Comparison of ENCODE assay signal across 8 cellular contexts in genomic region chr1:202957733-202958543, GRCh38. TPM values are rescaled to one million over a fixed set of nuclear protein-coding genes. Genes with fewer than 3 reads are reported as not detected.
DNase-seq lines count a peak whose midpoint lies in the region; ATAC-seq and TF ChIP-seq lines count a peak whose summit lies in the region.

Gene ADIPOR1, minus strand, starts transcription at chr1:202958312. Its CDS starts 7,242 bp downstream, at chr1:202951070.

- TF ChIP-seq CTCF in dorsolateral prefrontal cortex (IDR thresholded peaks at IDR 0.05 in 54 of 56, conservative IDR thresholded peaks at IDR 0.05 in 2 of 56; ENCODE audit: low read depth in 1 of 56, partially characterized antibody in 56 of 56), result peak in 33 of 56 donors; percentile 7 to 59 (median 30)
- no peak for TF ChIP-seq CTCF in lower leg skin (IDR thresholded peaks at IDR 0.05)

- no peaks in the 10 kb centered on the region for H3K27me3 Mint-ChIP-seq in CD4-positive, CD25-positive, alpha-beta regulatory T cell
- H3K27me3 Mint-ChIP-seq in activated CD4-positive, alpha-beta memory T cell treated with anti-CD3 and anti-CD28 coated beads, Interleukin-2, amount 10 ng/mL, durations not matched to agents 7 days and 5 days, result no peaks in the 10 kb centered on the region

- CTCF ChIA-PET in activated CD4-positive, alpha-beta memory T cell treated with anti-CD3 and anti-CD28 coated beads, Interleukin-2, amount 10 ng/mL, durations not matched to agents 7 days and 5 days (lab: Charles Lee), result no interaction called here

- WGBS in lower leg skin, 2 donors, result 0 to 2% methylated on average over 17 to 20 of the region's 86 CpGs

- peak within 1 kb of the TSS; percentile 89 for H3K27ac ChIP-seq in CD4-positive, CD25-positive, alpha-beta regulatory T cell (ENCODE audit: insufficient read depth, low read length, poor library complexity, severe bottlenecking)
- H3K27ac ChIP-seq in dorsolateral prefrontal cortex, result peak within 1 kb of the TSS; percentile 24 to 97 (median 89)

- peaks cover 30 to 54% (median 45%) of the 10 kb centered on the region in 4 donors for H3K4me1 Mint-ChIP-seq in CD4-positive, CD25-positive, alpha-beta regulatory T cell
- H3K4me1 Mint-ChIP-seq in activated CD4-positive, alpha-beta memory T cell treated with anti-CD3 and anti-CD28 coated beads, Interleukin-2, amount 10 ng/mL, durations not matched to agents 7 days and 5 days, result peaks cover 48% of the 10 kb centered on the region

- peak in 1 of 2 donors; percentile 91 for TF ChIP-seq POLR2A in lower leg skin (IDR thresholded peaks at IDR 0.05)

- peak; percentile 98 to 99 for ATAC-seq in CD4-positive, CD25-positive, alpha-beta regulatory T cell (ENCODE audit: low read depth in 2 of 2)
- ATAC-seq in GM19372 (IDR thresholded peaks at IDR 0.05; ENCODE audit: low read depth, unreplicated experiment) (peak; percentile 98), HG03521 (IDR thresholded peaks at IDR 0.05; ENCODE audit: unreplicated experiment) (peak; percentile 97)

- no peaks in the 10 kb centered on the region for H3K27me3 ChIP-seq in CD4-positive, CD25-positive, alpha-beta regulatory T cell (ENCODE audit: control insufficient read depth, insufficient read depth, low read length)
- H3K27me3 ChIP-seq in dorsolateral prefrontal cortex, result no peaks in the 10 kb centered on the region

- H3K27ac Mint-ChIP-seq in CD4-positive, CD25-positive, alpha-beta regulatory T cell, result peak within 1 kb of the TSS; percentile 94 to 98 (median 95)
- H3K27ac Mint-ChIP-seq in activated CD4-positive, alpha-beta memory T cell treated with anti-CD3 and anti-CD28 coated beads, Interleukin-2, amount 10 ng/mL, durations not matched to agents 7 days and 5 days, result peak within 1 kb of the TSS; percentile 79

- peaks cover 7% of the 10 kb centered on the region for H3K36me3 ChIP-seq in CD4-positive, CD25-positive, alpha-beta regulatory T cell (ENCODE audit: control insufficient read depth, insufficient read depth, low read length)

- peaks cover 36% of the 10 kb centered on the region for H3K4me1 ChIP-seq in CD4-positive, CD25-positive, alpha-beta regulatory T cell (ENCODE audit: control insufficient read depth, insufficient read depth, low read length, poor library complexity, severe bottlenecking)

- peaks cover 4% of the 10 kb centered on the region for H3K36me3 Mint-ChIP-seq in CD4-positive, CD25-positive, alpha-beta regulatory T cell
- H3K36me3 Mint-ChIP-seq in activated CD4-positive, alpha-beta memory T cell treated with anti-CD3 and anti-CD28 coated beads, Interleukin-2, amount 10 ng/mL, durations not matched to agents 7 days and 5 days (ENCODE audit: low read depth), result peaks cover 15% of the 10 kb centered on the region

- POLR2A ChIA-PET in activated CD4-positive, alpha-beta memory T cell treated with anti-CD3 and anti-CD28 coated beads, Interleukin-2, amount 10 ng/mL, durations not matched to agents 7 days and 5 days (lab: Charles Lee), result interaction anchor here (3.1 kb wide), 1 partner anchor 10 kb away, joined by 9 read pairs; the partner anchor contains the start of gene CYB5R1

- intact Hi-C loops in dorsolateral prefrontal cortex (cut with DNase I) (loop anchor here in 1 of 2 donors (2.0 kb wide), 1 partner anchor 69 kb away; the partner anchor contains the start of gene RABIF), lower leg skin (cut with DNase I; ENCODE audit: low total_unique reads) (no loop called here)

- H3K4me3 Mint-ChIP-seq in CD4-positive, CD25-positive, alpha-beta regulatory T cell, result peak within 1 kb of the TSS; percentile 90 to 96 (median 95)
- H3K4me3 Mint-ChIP-seq in activated CD4-positive, alpha-beta memory T cell treated with anti-CD3 and anti-CD28 coated beads, Interleukin-2, amount 10 ng/mL, durations not matched to agents 7 days and 5 days, result peak within 1 kb of the TSS; percentile 74

- peak within 1 kb of the TSS; percentile 89 for H3K4me3 ChIP-seq in CD4-positive, CD25-positive, alpha-beta regulatory T cell (ENCODE audit: low read depth, low read length)
- H3K4me3 ChIP-seq in dorsolateral prefrontal cortex, result peak within 1 kb of the TSS; percentile 68 to 100 (median 97)
- peak within 1 kb of the TSS; percentile 81 for H3K4me3 ChIP-seq in lower leg skin (ENCODE audit: low read depth, poor library complexity, severe bottlenecking)

- no peaks in the 10 kb centered on the region for H3K9me3 Mint-ChIP-seq in CD4-positive, CD25-positive, alpha-beta regulatory T cell
- H3K9me3 Mint-ChIP-seq in activated CD4-positive, alpha-beta memory T cell treated with anti-CD3 and anti-CD28 coated beads, Interleukin-2, amount 10 ng/mL, durations not matched to agents 7 days and 5 days, result no peaks in the 10 kb centered on the region

- peak; percentile 94 for DNase-seq in CD4-positive, CD25-positive, alpha-beta regulatory T cell
- DNase-seq in NCI-H774 (lab: John Stamatoyannopoulos, UW) (peak; percentile 92), dorsolateral prefrontal cortex (peak; percentile 82 to 96 (median 91)), lower leg skin (ENCODE audit: low spot score in 2 of 2) (peak; percentile 91 to 98)
- peak; percentile 94 for DNase-seq in activated CD4-positive, alpha-beta memory T cell treated with anti-CD3 and anti-CD28 coated beads, Interleukin-2, amount 10 ng/mL, durations not matched to agents 7 days and 5 days
- DNase-seq in stimulated activated CD4-positive, alpha-beta T cell treated with anti-CD3 and anti-CD28 coated beads, Interleukin-4, amount 100 ng/mL, for 48 hours (ENCODE audit: low read depth in 2 of 2), result peak; percentile 90

- H3K9me3 ChIP-seq in CD4-positive, CD25-positive, alpha-beta regulatory T cell (ENCODE audit: control insufficient read depth in 2 of 2, low read length in 2 of 2), result no peaks in the 10 kb centered on the region

RNA-seq across cellular contexts. Expression of gene ADIPOR1, which starts in this region (rescaled TPM):
- 70.0 TPM for total RNA-seq in CD4-positive, CD25-positive, alpha-beta regulatory T cell
- 100 to 1,000 TPM; 105 to 117 (median 107) TPM for polyA plus RNA-seq in CD4-positive, CD25-positive, alpha-beta regulatory T cell
- 10 to 100 TPM; 72.6 to 78.1 TPM for total RNA-seq in activated CD4-positive, alpha-beta memory T cell treated with anti-CD3 and anti-CD28 coated beads, Interleukin-2, amount 10 ng/mL, durations not matched to agents 7 days and 5 days
- total RNA-seq in dorsolateral prefrontal cortex (10 to 100 TPM; 51.2 to 87.2 (median 64.4) TPM), lower leg skin (100 to 1,000 TPM; 173 to 189 (median 176) TPM)

Comparison
In these comparisons a context has a peak if more than half of its experiments do, and no peak if none do; other contexts are left out.
1. Peak in every context shown above with its lines: DNase-seq, ATAC-seq, H3K4me3 ChIP-seq and H3K27ac ChIP-seq.
2. CTCF ChIP-seq: peak in dorsolateral prefrontal cortex (33 of 56); none in lower leg skin (0 of 3).